ENCODE assay signal across 1 cellular context in the genomic region with DNA sequence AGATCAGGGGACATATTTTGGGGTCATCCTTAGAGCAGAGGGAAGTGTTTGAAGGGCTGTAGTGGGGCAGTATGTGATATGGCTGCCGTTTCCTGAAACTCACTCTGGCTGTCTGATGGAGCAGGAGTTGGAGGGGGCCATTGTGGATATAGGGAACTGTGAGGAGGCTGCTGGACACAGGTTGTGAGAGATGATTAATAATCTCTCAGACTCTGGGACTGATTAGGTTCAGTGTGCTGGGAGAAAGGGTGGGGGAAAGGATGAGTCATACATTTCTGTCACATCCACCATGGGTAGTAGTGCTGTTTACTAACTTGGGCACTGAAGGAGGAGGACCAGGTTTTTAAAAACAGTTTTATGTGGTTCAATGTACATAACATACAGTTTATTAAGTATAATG.
TF ChIP-seq lines count a peak whose summit lies in the region.

No MANE protein-coding gene starts in this region.

TF ChIP-seq in K562, 482 proteins besides CTCF, POLR2A, EP300 and RAD21 (continued from another document):
- TF ChIP-seq, protein P1, sequence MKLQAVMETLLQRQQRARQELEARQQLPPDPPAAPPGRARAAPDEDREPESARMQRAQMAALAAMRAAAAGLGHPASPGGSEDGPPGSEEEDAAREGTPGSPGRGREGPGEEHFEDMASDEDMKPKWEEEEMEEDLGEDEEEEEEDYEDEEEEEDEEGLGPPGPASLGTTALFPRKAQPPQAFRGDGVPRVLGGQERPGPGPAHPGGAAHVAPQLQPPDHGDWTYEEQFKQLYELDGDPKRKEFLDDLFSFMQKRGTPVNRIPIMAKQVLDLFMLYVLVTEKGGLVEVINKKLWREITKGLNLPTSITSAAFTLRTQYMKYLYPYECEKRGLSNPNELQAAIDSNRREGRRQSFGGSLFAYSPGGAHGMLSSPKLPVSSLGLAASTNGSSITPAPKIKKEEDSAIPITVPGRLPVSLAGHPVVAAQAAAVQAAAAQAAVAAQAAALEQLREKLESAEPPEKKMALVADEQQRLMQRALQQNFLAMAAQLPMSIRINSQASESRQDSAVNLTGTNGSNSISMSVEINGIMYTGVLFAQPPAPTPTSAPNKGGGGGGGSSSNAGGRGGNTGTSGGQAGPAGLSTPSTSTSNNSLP (IDR thresholded peaks at IDR 0.05; ENCODE audit: borderline replicate concordance, low read depth, low read length) = peak; percentile 37; the same call in 1 of the 2 replicates
- no peak for TF ChIP-seq KHSRP (IDR thresholded peaks at IDR 0.05)
- TF ChIP-seq ESRRA (IDR thresholded peaks at IDR 0.05; ENCODE audit: borderline replicate concordance, low read depth) = no peak
- TF ChIP-seq YY1 (IDR thresholded peaks at IDR 0.05; ENCODE audit: borderline replicate concordance in 1 of 3, control insufficient read depth in 1 of 3, extremely low read depth in 1 of 3, insufficient read depth in 3 of 3, insufficient read length in 1 of 3, insufficient replicate concordance in 2 of 3, low read depth in 1 of 3, low read length in 2 of 3) = peak in 1 of 3 experiments; percentile 57
- TF ChIP-seq GATA2 (CRISPR knock-in tag; IDR thresholded peaks at IDR 0.05) = 0 out of 2 replicates have a peak, but pooled peaks have one; percentile 8
- TF ChIP-seq GATAD2A (IDR thresholded peaks at IDR 0.05) = 0 out of 2 replicates have a peak, but pooled peaks have one; percentile 33
- TF ChIP-seq JUN (IDR thresholded peaks at IDR 0.05; ENCODE audit: borderline replicate concordance, low read depth, low read length) = peak; percentile 88
- TF ChIP-seq JUN (CRISPR knock-in tag; IDR thresholded peaks at IDR 0.05; ENCODE audit: borderline replicate concordance) = no peak
- 0 out of 2 replicates have a peak, but pooled peaks have one; percentile 12 for TF ChIP-seq BHLHE40 (IDR thresholded peaks at IDR 0.05; ENCODE audit: low read length)
- peak in 1 of 2 experiments; percentile 35; a peak in 1 of 4 replicates for TF ChIP-seq TBL1XR1 (IDR thresholded peaks at IDR 0.05; ENCODE audit: low read length in 2 of 2)
- no peak for TF ChIP-seq U2AF1 (optimal IDR thresholded peaks at IDR 0.05; ENCODE audit: low read depth, low read length)
- peak; percentile 89 for TF ChIP-seq ARID1B (IDR thresholded peaks at IDR 0.05)
- peak; percentile 98 for TF ChIP-seq JUND (IDR thresholded peaks at IDR 0.05; ENCODE audit: borderline replicate concordance, low read depth, low read length)
- peak; percentile 98 for TF ChIP-seq JUND (tag; IDR thresholded peaks at IDR 0.05; ENCODE audit: borderline replicate concordance, low read depth, low read length)
- TF ChIP-seq ATF7 (IDR thresholded peaks at IDR 0.05) = peak; percentile 36; the same call in 1 of the 2 replicates
- peak; percentile 92 for TF ChIP-seq DPF2 (IDR thresholded peaks at IDR 0.05)
- peak in 1 of 2 experiments; percentile 60; a peak in 1 of 4 replicates for TF ChIP-seq RCOR1 (IDR thresholded peaks at IDR 0.05; ENCODE audit: borderline replicate concordance in 1 of 2, low read depth in 2 of 2, low read length in 2 of 2)
- TF ChIP-seq LEF1 (IDR thresholded peaks at IDR 0.05) = peak; percentile 28; the same call in 1 of the 2 replicates
- peak; percentile 97 for TF ChIP-seq MEIS2 (IDR thresholded peaks at IDR 0.05; ENCODE audit: partially characterized antibody)
- no peak for TF ChIP-seq RBM22 (IDR thresholded peaks at IDR 0.05; ENCODE audit: low read depth, low read length, poor library complexity, severe bottlenecking)
